ENCODE assay signal across 25 cellular contexts in the genomic region with DNA sequence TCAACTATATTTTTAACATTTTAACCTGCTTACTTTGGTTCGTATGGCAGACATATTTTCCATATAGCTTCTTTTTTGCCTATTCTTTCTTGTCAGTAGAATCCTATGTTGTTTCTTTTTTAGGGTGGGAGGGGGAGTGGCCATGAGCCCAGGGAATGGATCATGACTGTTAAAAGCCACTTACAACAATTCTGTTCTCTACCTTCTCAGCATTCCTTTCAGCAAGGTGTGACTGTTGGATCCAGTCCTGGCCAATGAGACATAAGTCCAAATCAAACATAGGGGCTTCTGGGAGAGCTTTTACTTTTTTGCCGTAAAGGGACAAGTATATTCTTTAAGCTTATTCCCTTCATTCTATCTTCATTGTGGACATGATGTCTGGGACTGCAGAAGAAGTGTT.
"Had no signal": no experiment of that assay in that cellular context is flagged by ENCODE, and none has a peak within 500 bp of the region (broad histone marks: within the 10 kb centered on the region; RNA-seq: fewer than 3 reads in every experiment).

No MANE protein-coding gene starts in this region.

- H3K4me3 ChIP-seq: stomach, suprapubic skin, testis, thoracic aorta, tibial artery, tibial nerve, transverse colon, upper lobe of left lung, vagina had no signal

- H3K36me3 ChIP-seq: stomach, suprapubic skin, thoracic aorta, tibial artery, tibial nerve, transverse colon, upper lobe of left lung, vagina had no signal

- H3K4me1 ChIP-seq: suprapubic skin, testis, tibial artery, vagina had no signal

- ATAC-seq: stimulated activated effector memory CD8-positive, alpha-beta T cell treated with anti-CD3 and anti-CD28 coated beads, Interleukin-12 subunit alpha, Interleukin-12 subunit beta, amount 100 ng/mL, for 72 hours; stimulated activated memory B cell treated with anti-CD40 and anti-IgM and Interleukin-4, amounts not matched to agents 10 μg/mL and 1 μg/mL and 100 μg/mL, for 72 hours; stimulated activated naive B cell treated with anti-CD40 and anti-IgM and Interleukin-4, amounts not matched to agents 10 μg/mL and 1 μg/mL and 100 μg/mL, for 72 hours; stimulated activated naive CD8-positive, alpha-beta T cell treated with anti-CD3 and anti-CD28 coated beads, Interleukin-15, amount 100 ng/mL, for 72 hours; stimulated activated naive CD8-positive, alpha-beta T cell treated with anti-CD3 and anti-CD28 coated beads, Interleukin-15, Interleukin-2, amounts not matched to agents 100 U/mL and 50 U/mL, for 24 hours had no signal

- H3K27ac ChIP-seq: stomach, suprapubic skin, testis, thoracic aorta, tibial artery, tibial nerve, transverse colon, upper lobe of left lung, vagina had no signal

- H3K9me3 ChIP-seq: stomach, suprapubic skin, testis, thoracic aorta, tibial artery, tibial nerve, transverse colon, upper lobe of left lung, vagina had no signal

- DNase-seq: stimulated activated CD4-positive, alpha-beta T cell treated with anti-CD3 and anti-CD28 coated beads, Interleukin-1b, Interleukin-23, amount 100 ng/mL, for 48 hours; stimulated activated CD4-positive, alpha-beta T cell treated with anti-CD3 and anti-CD28 coated beads, Interleukin-2, amount 100 ng/mL, for 24 hours; stimulated activated CD4-positive, alpha-beta T cell treated with anti-CD3 and anti-CD28 coated beads, Interleukin-2, amount 100 ng/mL, for 48 hours; stimulated activated CD4-positive, alpha-beta T cell treated with anti-CD3 and anti-CD28 coated beads, Interleukin-4, amount 100 ng/mL, for 1 hour; stimulated activated CD4-positive, alpha-beta T cell treated with anti-CD3 and anti-CD28 coated beads, Interleukin-4, amount 100 ng/mL, for 24 hours; stimulated activated CD4-positive, alpha-beta T cell treated with anti-CD3 and anti-CD28 coated beads, Interleukin-4, amount 100 ng/mL, for 4 hours; stimulated activated CD8-positive, alpha-beta memory T cell treated with anti-CD3 and anti-CD28 coated beads, Interleukin-4, amount 100 ng/mL, for 48 hours; stimulated activated naive B cell treated with anti-CD40 and anti-IgM and Interleukin-4, amounts not matched to agents 10 μg/mL and 1 μg/mL and 100 μg/mL, for 72 hours; stimulated activated naive CD4-positive, alpha-beta T cell; stimulated activated naive CD4-positive, alpha-beta T cell treated with Interleukin-2 at 50 U/mL for 16 hours; stimulated activated naive CD8-positive, alpha-beta T cell treated with anti-CD3 and anti-CD28 coated beads, Interleukin-15, amount 100 ng/mL, for 72 hours; stimulated activated naive CD8-positive, alpha-beta T cell treated with anti-CD3 and anti-CD28 coated beads, Interleukin-15, Interleukin-2, amounts not matched to agents 100 U/mL and 50 U/mL, for 24 hours; stomach; substantia nigra; testis; tibial artery; transverse colon; trophoblast cell; upper lobe of left lung had no signal

- H3K27me3 ChIP-seq: stomach, suprapubic skin, testis, tibial artery, tibial nerve, transverse colon, upper lobe of left lung, vagina had no signal
